Comparison of ENCODE assay signal across 1 cellular context in genomic region chr15:76994001-76994400, GRCh38.
TF ChIP-seq lines count a peak whose summit lies in the region.

No MANE protein-coding gene starts in this region.

TF ChIP-seq in GM12878, 131 proteins besides CTCF, POLR2A, EP300 and RAD21 (continued from another document):
- TF ChIP-seq CUX1 (IDR thresholded peaks at IDR 0.05; ENCODE audit: insufficient replicate concordance, low read depth, low read length) (no peak), ELK1 (IDR thresholded peaks at IDR 0.05; ENCODE audit: low read depth, low read length) (no peak), GATAD2B (conservative IDR thresholded peaks at IDR 0.05; ENCODE audit: low read depth) (0 out of 2 replicates have a peak, but pooled peaks have one; percentile 26), ZNF384 (IDR thresholded peaks at IDR 0.05; ENCODE audit: borderline replicate concordance, low read depth, low read length) (no peak)
